Comparison of ENCODE assay signal across 8 cellular contexts in genomic region chr2:240832205-240832727, GRCh38. TPM values are rescaled to one million over a fixed set of nuclear protein-coding genes. Genes with fewer than 3 reads are reported as not detected.
DNase-seq lines count a peak whose midpoint lies in the region; ATAC-seq and TF ChIP-seq lines count a peak whose summit lies in the region.

No MANE protein-coding gene starts in this region.

- no peaks in the 10 kb centered on the region for H3K9me3 Mint-ChIP-seq in CD8-positive, alpha-beta memory T cell
- H3K9me3 Mint-ChIP-seq in naive thymus-derived CD8-positive, alpha-beta T cell = peaks cover 0 to 2% (median 0%) of the 10 kb centered on the region in 9 donors

- H3K4me2 ChIP-seq in fibroblast of lung (ENCODE audit: extremely low read depth, insufficient read depth, low read length) = peak overlapping the region; percentile 56

- peak overlapping the region in 4 of 8 donors; percentile 26 to 82 (median 76) for H3K27ac Mint-ChIP-seq in CD8-positive, alpha-beta memory T cell
- peak overlapping the region in 3 of 10 donors; percentile 13 to 89 (median 57) for H3K27ac Mint-ChIP-seq in naive thymus-derived CD8-positive, alpha-beta T cell

- no peaks in the 10 kb centered on the region for H3K9me3 ChIP-seq in CD8-positive, alpha-beta memory T cell (ENCODE audit: low read length)
- no peaks in the 10 kb centered on the region for H3K9me3 ChIP-seq in fibroblast of lung (ENCODE audit: control insufficient read depth, insufficient read depth, low read depth, low read length)

- H3K4me1 Mint-ChIP-seq in CD8-positive, alpha-beta memory T cell = peaks cover 4 to 7% (median 6%) of the 10 kb centered on the region in 3 donors
- peaks cover 2 to 7% (median 5%) of the 10 kb centered on the region in 4 donors for H3K4me1 Mint-ChIP-seq in naive thymus-derived CD8-positive, alpha-beta T cell

- no peaks in the 10 kb centered on the region for H4K20me1 ChIP-seq in fibroblast of lung (ENCODE audit: control insufficient read depth, extremely low read depth, insufficient read depth, low read length)

- H3K27me3 Mint-ChIP-seq in CD8-positive, alpha-beta memory T cell = peaks cover 18 to 29% of the 10 kb centered on the region in 2 donors
- H3K27me3 Mint-ChIP-seq in naive thymus-derived CD8-positive, alpha-beta T cell = peaks cover 1 to 21% (median 11%) of the 10 kb centered on the region in 5 donors

- no peak for TF ChIP-seq CTCF in fibroblast of lung (conservative IDR thresholded peaks at IDR 0.05 in 1 of 2, IDR thresholded peaks at IDR 0.05 in 1 of 2; ENCODE audit: low read depth in 1 of 2, low read length in 2 of 2)

- H3K36me3 Mint-ChIP-seq in CD8-positive, alpha-beta memory T cell = no peaks in the 10 kb centered on the region
- H3K36me3 Mint-ChIP-seq in naive thymus-derived CD8-positive, alpha-beta T cell = no peaks in the 10 kb centered on the region

- peaks cover 11% of the 10 kb centered on the region for H3K4me1 ChIP-seq in CD8-positive, alpha-beta memory T cell (ENCODE audit: insufficient read depth, low read length)
- peaks cover 3% of the 10 kb centered on the region for H3K4me1 ChIP-seq in fibroblast of lung (ENCODE audit: control insufficient read depth, extremely low read depth, insufficient read depth, low read length)

- CTCF ChIA-PET in CD8-positive, alpha-beta memory T cell (lab: Charles Lee) = interaction anchor here (0.9 kb wide), 1 partner anchor 11 kb away, joined by 3 read pairs; no protein-coding TSS in a partner anchor

- no peaks in the 10 kb centered on the region for H3K36me3 ChIP-seq in CD8-positive, alpha-beta memory T cell (ENCODE audit: insufficient read depth, low read length)
- H3K36me3 ChIP-seq in fibroblast of lung (ENCODE audit: control insufficient read depth, insufficient read depth, low read length) = no peaks in the 10 kb centered on the region

- H3K27ac ChIP-seq in CD8-positive, alpha-beta memory T cell (ENCODE audit: low read depth, low read length) = peak overlapping the region; percentile 35
- no peak overlapping the region for H3K27ac ChIP-seq in fibroblast of lung (ENCODE audit: insufficient read depth, low read length)

- H3K4me3 ChIP-seq in CD8-positive, alpha-beta memory T cell (ENCODE audit: low read length) = peak overlapping the region; percentile 62
- H3K4me3 ChIP-seq in fibroblast of lung (replicated peaks in 1 of 4; ENCODE audit: control extremely low read depth in 1 of 4, insufficient read depth in 1 of 4, low read depth in 3 of 4, low read length in 4 of 4) = peak overlapping the region in 2 of 4 experiments; percentile 37 to 52

- no peaks in the 10 kb centered on the region for H3K79me2 ChIP-seq in fibroblast of lung (ENCODE audit: control insufficient read depth, insufficient read depth, low read length)

- H3K9ac ChIP-seq in fibroblast of lung (ENCODE audit: insufficient read depth, low read length) = no peak overlapping the region

- H2AFZ ChIP-seq in fibroblast of lung (ENCODE audit: low read length) = no peak overlapping the region

- H3K4me3 Mint-ChIP-seq in CD8-positive, alpha-beta memory T cell = peak overlapping the region; percentile 32 to 82 (median 71)
- peak overlapping the region in 7 of 10 donors; percentile 56 to 81 (median 68) for H3K4me3 Mint-ChIP-seq in naive thymus-derived CD8-positive, alpha-beta T cell

- DNase-seq in CD8-positive, alpha-beta memory T cell = peak; percentile 98 to 99 (median 99)
- DNase-seq in HuH-7.5 (ENCODE audit: low spot score) (peak; percentile 83), RPMI7951 (ENCODE audit: low read depth) (peak; percentile 93), activated T-helper 1 cell treated with Interleukin-2 at 50 U/mL for 16 hours (ENCODE audit: low read depth) (peak; percentile 98), fibroblast of lung (ENCODE audit: low read depth in 2 of 2) (peak; percentile 84 to 92)
- peak; percentile 95 to 100 (median 99) for DNase-seq in naive thymus-derived CD8-positive, alpha-beta T cell
- DNase-seq in stimulated activated CD8-positive, alpha-beta memory T cell treated with anti-CD3 and anti-CD28 coated beads, Interleukin-7, amount 100 ng/mL, for 48 hours (ENCODE audit: extremely low read depth in 1 of 2, low read depth in 1 of 2) = peak; percentile 92 to 95

- POLR2A ChIA-PET in CD8-positive, alpha-beta memory T cell (lab: Charles Lee) = no interaction called here
- POLR2A ChIA-PET in naive thymus-derived CD8-positive, alpha-beta T cell (lab: Charles Lee) = interaction anchor here (1.2 kb wide), 1 partner anchor 271 kb away, joined by 5 read pairs; the partner anchor contains the start of gene DUSP28

- peaks cover 19% of the 10 kb centered on the region for H3K27me3 ChIP-seq in CD8-positive, alpha-beta memory T cell (ENCODE audit: insufficient read depth, low read length, poor library complexity, severe bottlenecking)
- H3K27me3 ChIP-seq in fibroblast of lung (ENCODE audit: control insufficient read depth, insufficient read depth, low read length) = peaks cover 12% of the 10 kb centered on the region

- ATAC-seq in GM21390 (IDR thresholded peaks at IDR 0.05; ENCODE audit: unreplicated experiment) = peak; percentile 85
- ATAC-seq in naive thymus-derived CD8-positive, alpha-beta T cell = peak; percentile 88 to 89

RNA-seq across cellular contexts. Expression of gene KIF1A, which starts 12.2 kb away (rescaled TPM):
- 1 to 10 TPM; 1.6 to 1.8 TPM for total RNA-seq in CD8-positive, alpha-beta memory T cell
- not detected for polyA plus RNA-seq in CD8-positive, alpha-beta memory T cell
- 0.36 TPM in 1 of 2 replicates, not detected in the other for total RNA-seq in RPMI7951 (2014; rRNA removed; shearing (Covaris generic))
- total RNA-seq in fibroblast of lung = not detected in 2 replicates
- polyA plus RNA-seq in fibroblast of lung = 0.01 and 0.05 TPM in 2 replicates
- not detected in 2 replicates for polyA plus RNA-seq in fibroblast of lung (2012)
- polyA minus RNA-seq in fibroblast of lung (ENCODE audit: low replicate concordance) = not detected in 2 replicates
- total RNA-seq in naive thymus-derived CD8-positive, alpha-beta T cell = not detected
- polyA plus RNA-seq in naive thymus-derived CD8-positive, alpha-beta T cell = under 1 TPM in 1 of 3 donors, not detected in 2; 0.10 TPM

RNA-seq across cellular contexts. Expression of gene AGXT, which starts 36.4 kb away (rescaled TPM):
- total RNA-seq in CD8-positive, alpha-beta memory T cell = not detected
- polyA plus RNA-seq in CD8-positive, alpha-beta memory T cell = not detected
- total RNA-seq in RPMI7951 (2014; rRNA removed; shearing (Covaris generic)) = 0.10 and 0.24 TPM in 2 replicates
- not detected in 2 replicates for total RNA-seq in fibroblast of lung
- polyA plus RNA-seq in fibroblast of lung = not detected in 2 replicates
- polyA plus RNA-seq in fibroblast of lung (2012) = not detected in 2 replicates
- polyA minus RNA-seq in fibroblast of lung (ENCODE audit: low replicate concordance) = not detected in 2 replicates
- total RNA-seq in naive thymus-derived CD8-positive, alpha-beta T cell = not detected
- polyA plus RNA-seq in naive thymus-derived CD8-positive, alpha-beta T cell = not detected
